Comparison of ENCODE assay signal across 22 cellular contexts in the genomic region with DNA sequence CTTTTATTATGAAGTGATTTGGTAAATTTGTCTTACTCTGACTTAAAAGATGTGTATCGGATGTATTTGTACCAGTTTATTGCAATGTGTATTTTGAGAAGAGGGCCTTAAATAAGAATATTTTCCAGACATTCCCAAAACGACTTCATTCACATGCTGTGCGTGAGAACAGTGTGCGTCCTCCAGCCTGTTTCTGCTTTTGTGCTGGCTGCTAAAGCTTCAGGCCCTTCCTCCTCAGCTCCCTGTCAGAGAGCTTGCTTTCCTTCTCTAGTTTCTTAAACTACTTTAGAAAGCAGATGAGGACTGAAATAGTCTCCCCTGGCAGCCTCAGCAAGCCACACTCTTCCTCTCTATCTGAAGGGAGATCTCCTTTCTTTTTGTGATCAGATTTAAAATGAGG.
"Had no signal": no experiment of that assay in that cellular context is flagged by ENCODE, and none has a peak within 500 bp of the region (broad histone marks: within the 10 kb centered on the region; RNA-seq: fewer than 3 reads in every experiment).

No MANE protein-coding gene starts in this region.

- H3K4me1 ChIP-seq: SJSA1 had no signal

- H3K4me3 Mint-ChIP-seq: activated B cell treated with CpG ODN at 0.5 μM for 24 hours; activated CD4-positive, alpha-beta T cell treated with anti-CD3 and anti-CD28 coated beads, Interleukin-2, amount 10 ng/mL, durations not matched to agents 24 days and 14 days; activated CD8-positive, alpha-beta memory T cell treated with anti-CD3 and anti-CD28 coated beads, Interleukin-2, amount 10 ng/mL, durations not matched to agents 7 days and 5 days; activated naive CD4-positive, alpha-beta T cell treated with anti-CD3 and anti-CD28 coated beads, Interleukin-2, amount 50 U/mL, for 24 hours; activated T-cell treated with anti-CD3 and anti-CD28 coated beads, Interleukin-2, amount 50 U/mL, for 24 hours; activated T-helper 1 cell treated with anti-CD3 and anti-CD28 coated beads, Interleukin-12 subunit alpha, Interleukin-12 subunit beta, Interleukin-2, Interleukin-4 antibody, amounts not matched to agents 30 ng/mL and 10 ng/mL and 1 ng/mL, durations not matched to agents 14 hours and 24 hours and 36 hours; T-helper 17 cell had no signal

- H3K27ac ChIP-seq: SJSA1 had no signal

- H3K27ac Mint-ChIP-seq: activated B cell treated with CpG ODN at 0.5 μM for 24 hours; activated CD4-positive, alpha-beta T cell treated with anti-CD3 and anti-CD28 coated beads, Interleukin-2, amount 10 ng/mL, durations not matched to agents 24 days and 14 days; activated CD8-positive, alpha-beta memory T cell treated with anti-CD3 and anti-CD28 coated beads, Interleukin-2, amount 10 ng/mL, durations not matched to agents 7 days and 5 days; activated naive CD4-positive, alpha-beta T cell treated with anti-CD3 and anti-CD28 coated beads, Interleukin-2, amount 50 U/mL, for 24 hours; activated T-cell treated with anti-CD3 and anti-CD28 coated beads, Interleukin-2, amount 50 U/mL, for 24 hours; activated T-helper 1 cell treated with anti-CD3 and anti-CD28 coated beads, Interleukin-12 subunit alpha, Interleukin-12 subunit beta, Interleukin-2, Interleukin-4 antibody, amounts not matched to agents 30 ng/mL and 10 ng/mL and 1 ng/mL, durations not matched to agents 14 hours and 24 hours and 36 hours; T-helper 17 cell had no signal

- H3K4me1 Mint-ChIP-seq: activated B cell treated with CpG ODN at 0.5 μM for 24 hours; activated CD4-positive, alpha-beta T cell treated with anti-CD3 and anti-CD28 coated beads, Interleukin-2, amount 10 ng/mL, durations not matched to agents 24 days and 14 days; activated CD8-positive, alpha-beta memory T cell treated with anti-CD3 and anti-CD28 coated beads, Interleukin-2, amount 10 ng/mL, durations not matched to agents 7 days and 5 days; activated naive CD4-positive, alpha-beta T cell treated with anti-CD3 and anti-CD28 coated beads, Interleukin-2, amount 50 U/mL, for 24 hours; T-helper 17 cell had no signal

- H3K36me3 ChIP-seq: SJSA1 had no signal

- H3K27me3 Mint-ChIP-seq: activated B cell treated with CpG ODN at 0.5 μM for 24 hours; activated CD4-positive, alpha-beta T cell treated with anti-CD3 and anti-CD28 coated beads, Interleukin-2, amount 10 ng/mL, durations not matched to agents 24 days and 14 days; activated CD8-positive, alpha-beta memory T cell treated with anti-CD3 and anti-CD28 coated beads, Interleukin-2, amount 10 ng/mL, durations not matched to agents 7 days and 5 days; activated T-cell treated with anti-CD3 and anti-CD28 coated beads, Interleukin-2, amount 50 U/mL, for 24 hours; T-helper 17 cell had no signal

- H3K9me3 Mint-ChIP-seq: activated CD4-positive, alpha-beta T cell treated with anti-CD3 and anti-CD28 coated beads, Interleukin-2, amount 10 ng/mL, durations not matched to agents 24 days and 14 days; activated T-helper 1 cell treated with anti-CD3 and anti-CD28 coated beads, Interleukin-12 subunit alpha, Interleukin-12 subunit beta, Interleukin-2, Interleukin-4 antibody, amounts not matched to agents 30 ng/mL and 10 ng/mL and 1 ng/mL, durations not matched to agents 14 hours and 24 hours and 36 hours had no signal

- H3K27me3 ChIP-seq: SJSA1 had no signal

- H3K4me3 ChIP-seq: SJSA1 had no signal

- DNase-seq: activated B cell treated with CpG ODN at 0.5 μM for 24 hours; activated CD4-positive, alpha-beta T cell treated with anti-CD3 and anti-CD28 coated beads for 1 hour; activated CD4-positive, alpha-beta T cell treated with anti-CD3 and anti-CD28 coated beads, Interleukin-2, amount 10 ng/mL, durations not matched to agents 24 days and 14 days; activated CD4-positive, alpha-beta T cell treated with anti-CD3 and anti-CD28 coated beads, Interleukin-2, amount 50 U/mL, for 48 hours; activated CD8-positive, alpha-beta memory T cell treated with anti-CD3 and anti-CD28 coated beads, Interleukin-2, amount 10 ng/mL, durations not matched to agents 7 days and 5 days; activated effector memory CD4-positive, alpha-beta T cell treated with Interleukin-2 at 50 U/mL for 16 hours; activated naive CD4-positive, alpha-beta T cell; activated T-cell treated with anti-CD3 and anti-CD28 coated beads, Interleukin-2, amount 50 U/mL, for 24 hours; aorta; central memory CD4-positive, alpha-beta T cell; NCI-H1092; NCI-H1417; NCI-H1694 treated with DMSO at 0.1 percent for 48 hours; NCI-H2081; NCI-H510A treated with DMSO at 0.1 percent for 48 hours; NCI-H69; SHP77; T-helper 17 cell; T-helper 9 cell had no signal

- ATAC-seq: activated CD8-positive, alpha-beta memory T cell treated with anti-CD3 and anti-CD28 coated beads, Interleukin-2, amount 10 ng/mL, durations not matched to agents 7 days and 5 days; T-helper 17 cell had no signal

- H3K36me3 Mint-ChIP-seq: activated CD8-positive, alpha-beta memory T cell treated with anti-CD3 and anti-CD28 coated beads, Interleukin-2, amount 10 ng/mL, durations not matched to agents 7 days and 5 days; activated naive CD4-positive, alpha-beta T cell treated with anti-CD3 and anti-CD28 coated beads, Interleukin-2, amount 50 U/mL, for 24 hours had no signal
